ENCODE assay signal across 20 cellular contexts in the genomic region with DNA sequence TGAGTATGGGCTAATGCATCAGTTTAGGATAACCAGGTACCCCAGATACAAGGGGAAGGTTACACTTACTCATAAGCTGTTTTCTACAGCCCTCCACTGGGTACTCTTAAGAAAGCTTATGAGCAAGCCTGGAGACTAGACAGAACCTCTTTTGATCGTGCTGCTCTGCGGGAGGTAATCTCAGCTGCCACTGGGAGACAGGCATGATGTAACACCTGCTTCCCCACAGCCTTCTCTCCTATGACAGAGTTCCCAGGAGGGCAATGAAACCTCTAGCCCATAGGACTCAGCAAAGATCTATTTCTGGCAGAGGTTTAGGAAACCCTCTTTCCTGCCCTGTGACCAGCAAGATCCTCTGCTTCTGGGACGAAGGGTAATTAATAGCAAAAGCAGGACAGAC.
DNase-seq lines count a peak whose midpoint lies in the region; ATAC-seq and TF ChIP-seq lines count a peak whose summit lies in the region.
"Had no signal": no experiment of that assay in that cellular context is flagged by ENCODE, and none has a peak within 500 bp of the region (broad histone marks: within the 10 kb centered on the region; RNA-seq: fewer than 3 reads in every experiment).

No MANE protein-coding gene starts in this region.

- H3K9me3 ChIP-seq in adipocyte (ENCODE audit: control insufficient read depth, low read length): peaks cover 27% of the 10 kb centered on the region

- POLR2A ChIA-PET in MCF 10A (lab: Yijun Ruan, JAX): interaction anchor here (0.6 kb wide), 1 partner anchor 13 kb away, joined by 3 read pairs; no protein-coding TSS in a partner anchor

- H3K36me3 ChIP-seq in adipocyte (ENCODE audit: control insufficient read depth, insufficient read depth, low read length, severe bottlenecking): peaks cover 53% of the 10 kb centered on the region

- H3K4me1 ChIP-seq in adipocyte (ENCODE audit: control insufficient read depth, insufficient read depth, low read length): peaks cover 40% of the 10 kb centered on the region

- CTCF ChIA-PET in MCF 10A (lab: Yijun Ruan, JAX): no interaction called here

- H3K4me1 Mint-ChIP-seq in progenitor cell of endocrine pancreas (ENCODE audit: low read depth) (peaks cover 32% of the 10 kb centered on the region), MCF 10A (ENCODE audit: insufficient read depth, unreplicated experiment) (peaks cover 12% of the 10 kb centered on the region)
- H3K4me1 Mint-ChIP-seq: CD14-positive monocyte had no signal

- no peak overlapping the region for H3K4me3 ChIP-seq in adipocyte (ENCODE audit: low read length)
- H3K4me3 ChIP-seq: MG63 had no signal

- no peak for ATAC-seq in activated CD4-positive, CD25-positive, alpha-beta regulatory T cell treated with anti-CD3 and anti-CD28 coated beads, Interleukin-2, amount 50 U/mL, for 24 hours

- H3K9ac ChIP-seq in adipocyte (ENCODE audit: low read length): peak overlapping the region; percentile 63

- H3K4me3 Mint-ChIP-seq in progenitor cell of endocrine pancreas (ENCODE audit: low read depth): no peak overlapping the region
- H3K4me3 Mint-ChIP-seq in MCF 10A (ENCODE audit: unreplicated experiment): no peak overlapping the region
- H3K4me3 Mint-ChIP-seq: CD14-positive monocyte had no signal

- DNase-seq in NCI-H2107 treated with DMSO at 0.1 percent for 48 hours (lab: John Stamatoyannopoulos, UW; ENCODE audit: unreplicated experiment) (peak; percentile 16), NCI-H2107 (lab: John Stamatoyannopoulos, UW) (no peak), HuH-7 (ENCODE audit: low spot score) (peak; percentile 23), adipocyte (ENCODE audit: low read depth) (no peak), progenitor cell of endocrine pancreas (ENCODE audit: low spot score, unreplicated experiment) (no peak), MCF 10A (ENCODE audit: unreplicated experiment) (no peak), HCEC 1CT (no peak)
- DNase-seq: EL, GF-D8, Karpas-422, MG63, NCI-H1048, NCI-H1417 treated with DMSO at 0.1 percent for 48 hours, NCI-H187, NCI-H446, NCI-H526, Right ventricle myocardium superior, SW 1271 had no signal

- H3K27me3 ChIP-seq in adipocyte (replicated peaks; ENCODE audit: control insufficient read depth, insufficient read depth, low read length): no peaks in the 10 kb centered on the region
- H3K27me3 ChIP-seq: MG63 had no signal

- peaks cover 63% of the 10 kb centered on the region for H3K36me3 Mint-ChIP-seq in progenitor cell of endocrine pancreas (ENCODE audit: insufficient read depth)
- peaks cover 12% of the 10 kb centered on the region for H3K36me3 Mint-ChIP-seq in MCF 10A (ENCODE audit: insufficient read depth, unreplicated experiment)
- H3K36me3 Mint-ChIP-seq: CD14-positive monocyte had no signal

- intact Hi-C loops in MCF 10A (cut with micrococcal nuclease): no loop called here

- TF ChIP-seq CTCF in progenitor cell of endocrine pancreas (IDR thresholded peaks at IDR 0.05; ENCODE audit: unreplicated experiment): no peak
- TF ChIP-seq CTCF in MCF 10A (IDR thresholded peaks at IDR 0.05; ENCODE audit: unreplicated experiment): no peak

- H3K27ac Mint-ChIP-seq in progenitor cell of endocrine pancreas: peak overlapping the region; percentile 64
- no peak overlapping the region for H3K27ac Mint-ChIP-seq in MCF 10A (ENCODE audit: low read depth, unreplicated experiment)
- H3K27ac Mint-ChIP-seq: CD14-positive monocyte had no signal

- BruUV-seq in MCF 10A (replicated peaks; lab: Mats Ljungman, UMichigan): no TSS peak

- H3K9me3 Mint-ChIP-seq in progenitor cell of endocrine pancreas (ENCODE audit: low read depth) (peaks cover 16% of the 10 kb centered on the region), MCF 10A (ENCODE audit: unreplicated experiment) (peaks cover 20% of the 10 kb centered on the region)

- no peaks in the 10 kb centered on the region for H3K27me3 Mint-ChIP-seq in progenitor cell of endocrine pancreas
- no peaks in the 10 kb centered on the region for H3K27me3 Mint-ChIP-seq in MCF 10A (ENCODE audit: insufficient read depth, unreplicated experiment)

Comparison
In these comparisons a context has a peak if more than half of its experiments do, and no peak if none do; other contexts are left out.
1. DNase-seq: peak in NCI-H2107 treated with DMSO at 0.1 percent for 48 hours (single experiment) and HuH-7 (single experiment); none in NCI-H2107 (single experiment), adipocyte (single experiment), progenitor cell of endocrine pancreas (single experiment), MCF 10A (single experiment) and HCEC 1CT (single experiment).